Comparison of ENCODE assay signal across 20 cellular contexts in genomic region chr13:76271728-76272232, GRCh38.
"Had no signal": no experiment of that assay in that cellular context is flagged by ENCODE, and none has a peak within 500 bp of the region (broad histone marks: within the 10 kb centered on the region; RNA-seq: fewer than 3 reads in every experiment).

No MANE protein-coding gene starts in this region.

- H3K36me3 ChIP-seq: adrenal gland, gastrocnemius medialis, heart left ventricle, thyroid gland, uterus had no signal

- H3K9me3 ChIP-seq: adrenal gland, gastrocnemius medialis, thyroid gland, uterus had no signal

- H3K4me3 ChIP-seq: adrenal gland, coronary artery, gastrocnemius medialis, heart left ventricle, thyroid gland, uterus had no signal

- H3K4me3 Mint-ChIP-seq: activated CD4-positive, alpha-beta T cell treated with anti-CD3 and anti-CD28 coated beads, Interleukin-2, amount 10 ng/mL, durations not matched to agents 24 days and 14 days; activated CD8-positive, alpha-beta T cell treated with anti-CD3 and anti-CD28 coated beads, Interleukin-2, amount 10 ng/mL, durations not matched to agents 7 days and 5 days; activated naive CD4-positive, alpha-beta T cell treated with anti-CD3 and anti-CD28 coated beads, Interleukin-2, amount 50 U/mL, for 24 hours; central memory CD8-positive, alpha-beta T cell; natural killer cell treated with Interleukin-12 subunit alpha and Interleukin-12 subunit beta and Interleukin-15 and Interleukin-18, amount 100 ng/mL, for 72 hours; stimulated activated naive B cell treated with anti-CD40 and anti-IgM and Interleukin-4, amounts not matched to agents 10 μg/mL and 1 μg/mL and 100 μg/mL, for 72 hours had no signal

- DNase-seq: activated CD4-positive, alpha-beta T cell treated with anti-CD3 and anti-CD28 coated beads, Interleukin-2, amount 10 ng/mL, durations not matched to agents 24 days and 14 days; activated CD8-positive, alpha-beta memory T cell treated with anti-CD3 and anti-CD28 coated beads, Interleukin-2, amount 50 U/mL, for 4 hours; activated CD8-positive, alpha-beta T cell treated with anti-CD3 and anti-CD28 coated beads, Interleukin-2, amount 10 ng/mL, durations not matched to agents 7 days and 5 days; activated effector memory CD4-positive, alpha-beta T cell treated with anti-CD3 and anti-CD28 coated beads, Interleukin-2, amount 50 U/mL, for 16 hours; activated T-cell treated with anti-CD3 and anti-CD28 coated beads, Interleukin-2, amount 50 U/mL, for 48 hours; adrenal gland; effector CD8-positive, alpha-beta T cell; gastrocnemius medialis; heart left ventricle; stimulated activated CD4-positive, alpha-beta T cell treated with anti-CD3 and anti-CD28 coated beads, Interleukin-2, amount 100 ng/mL, for 48 hours; stimulated activated naive B cell treated with anti-CD40 and anti-IgM and Interleukin-4, amounts not matched to agents 10 μg/mL and 1 μg/mL and 100 μg/mL, for 72 hours; T-helper 1 cell; T1000; thyroid gland; uterus had no signal

- H3K27ac Mint-ChIP-seq: activated CD4-positive, alpha-beta T cell treated with anti-CD3 and anti-CD28 coated beads, Interleukin-2, amount 10 ng/mL, durations not matched to agents 24 days and 14 days; activated CD8-positive, alpha-beta T cell treated with anti-CD3 and anti-CD28 coated beads, Interleukin-2, amount 10 ng/mL, durations not matched to agents 7 days and 5 days; activated naive CD4-positive, alpha-beta T cell treated with anti-CD3 and anti-CD28 coated beads, Interleukin-2, amount 50 U/mL, for 24 hours; natural killer cell treated with Interleukin-12 subunit alpha and Interleukin-12 subunit beta and Interleukin-15 and Interleukin-18, amount 100 ng/mL, for 72 hours had no signal

- H3K27me3 Mint-ChIP-seq: activated CD4-positive, alpha-beta T cell treated with anti-CD3 and anti-CD28 coated beads, Interleukin-2, amount 10 ng/mL, durations not matched to agents 24 days and 14 days; central memory CD8-positive, alpha-beta T cell; natural killer cell treated with Interleukin-12 subunit alpha and Interleukin-12 subunit beta and Interleukin-15 and Interleukin-18, amount 100 ng/mL, for 72 hours had no signal

- H3K4me1 ChIP-seq: adrenal gland, gastrocnemius medialis, heart left ventricle, thyroid gland, uterus had no signal

- H3K27ac ChIP-seq: adrenal gland, coronary artery, gastrocnemius medialis, heart left ventricle, thyroid gland, uterus had no signal

- H3K9me3 Mint-ChIP-seq: activated CD4-positive, alpha-beta T cell treated with anti-CD3 and anti-CD28 coated beads, Interleukin-2, amount 10 ng/mL, durations not matched to agents 24 days and 14 days had no signal

- H3K4me1 Mint-ChIP-seq: activated CD4-positive, alpha-beta T cell treated with anti-CD3 and anti-CD28 coated beads, Interleukin-2, amount 10 ng/mL, durations not matched to agents 24 days and 14 days; activated naive CD4-positive, alpha-beta T cell treated with anti-CD3 and anti-CD28 coated beads, Interleukin-2, amount 50 U/mL, for 24 hours; central memory CD8-positive, alpha-beta T cell; stimulated activated naive B cell treated with anti-CD40 and anti-IgM and Interleukin-4, amounts not matched to agents 10 μg/mL and 1 μg/mL and 100 μg/mL, for 72 hours had no signal

- H3K27me3 ChIP-seq: adrenal gland, gastrocnemius medialis, heart left ventricle, thyroid gland, uterus had no signal

- ATAC-seq: activated CD8-positive, alpha-beta T cell treated with anti-CD3 and anti-CD28 coated beads, Interleukin-2, amount 10 ng/mL, durations not matched to agents 7 days and 5 days; gastrocnemius medialis; heart left ventricle; left lobe of liver; natural killer cell treated with Interleukin-12 subunit alpha and Interleukin-12 subunit beta and Interleukin-15 and Interleukin-18, amount 100 ng/mL, for 72 hours; stimulated activated naive B cell treated with anti-CD40 and anti-IgM and Interleukin-4, amounts not matched to agents 10 μg/mL and 1 μg/mL and 100 μg/mL, for 72 hours had no signal

- H3K36me3 Mint-ChIP-seq: activated naive CD4-positive, alpha-beta T cell treated with anti-CD3 and anti-CD28 coated beads, Interleukin-2, amount 50 U/mL, for 24 hours; natural killer cell treated with Interleukin-12 subunit alpha and Interleukin-12 subunit beta and Interleukin-15 and Interleukin-18, amount 100 ng/mL, for 72 hours; stimulated activated naive B cell treated with anti-CD40 and anti-IgM and Interleukin-4, amounts not matched to agents 10 μg/mL and 1 μg/mL and 100 μg/mL, for 72 hours had no signal
